25 cellular contexts compared by ENCODE assay signal in genomic region chr1:8358241-8358896, GRCh38. TPM values are rescaled to one million over a fixed set of nuclear protein-coding genes. Genes with fewer than 3 reads are reported as not detected.
DNase-seq lines count a peak whose midpoint lies in the region; ATAC-seq, FAIRE-seq and TF ChIP-seq lines count a peak whose summit lies in the region.
"Had no signal": no experiment of that assay in that cellular context is flagged by ENCODE, and none has a peak within 500 bp of the region (broad histone marks: within the 10 kb centered on the region; RNA-seq: fewer than 3 reads in every experiment).

No MANE protein-coding gene starts in this region.

- H3K23ac ChIP-seq in H9 (ENCODE audit: insufficient read length, low read depth, low read length): no peak overlapping the region

- FAIRE-seq in astrocyte (lab: Jason Lieb, UNC): no peak
- FAIRE-seq: GM19239 had no signal

- no peak overlapping the region for H3T11ph ChIP-seq in H9 (ENCODE audit: low read length)

- H3K9me3 Mint-ChIP-seq in H9 (no peaks in the 10 kb centered on the region), astrocyte (ENCODE audit: unreplicated experiment) (peaks cover 2% of the 10 kb centered on the region)
- H3K9me3 Mint-ChIP-seq: activated naive CD8-positive, alpha-beta T cell treated with anti-CD3 and anti-CD28 coated beads for 36 hours; activated T-helper 17 cell treated with anti-CD3 and anti-CD28 coated beads, Interleukin-2, amount 50 U/mL, for 72 hours; IgD-negative memory B cell; neural crest cell; stimulated activated naive CD8-positive, alpha-beta T cell treated with anti-CD3 and anti-CD28 coated beads, Interleukin-15, amount 100 ng/mL, for 72 hours had no signal

- no peak overlapping the region for H3K18ac ChIP-seq in H9 (ENCODE audit: insufficient read length, low read depth, low read length)

- H2BK5ac ChIP-seq in H9 (ENCODE audit: insufficient read length, low read length): no peak overlapping the region

- no peak overlapping the region for H4K91ac ChIP-seq in H9 (ENCODE audit: insufficient read length, low read depth, low read length)

- H2BK12ac ChIP-seq in H9 (ENCODE audit: insufficient read length, low read depth, low read length): no peak overlapping the region

- peaks cover 22% of the 10 kb centered on the region for H3K36me3 ChIP-seq in astrocyte (ENCODE audit: insufficient read depth, low read length)
- H3K36me3 ChIP-seq in right atrium auricular region: peaks cover 100% of the 10 kb centered on the region
- peaks cover 11 to 100% of the 10 kb centered on the region in 2 donors for H3K36me3 ChIP-seq in gastrocnemius medialis

- peaks cover 50 to 80% (median 75%) of the 10 kb centered on the region in 3 experiments; a peak in 6 of 7 replicates for H3K36me3 Mint-ChIP-seq in H9 (ENCODE audit: insufficient read depth in 1 of 3, low read depth in 3 of 3)
- peaks cover 27% of the 10 kb centered on the region for H3K36me3 Mint-ChIP-seq in astrocyte (ENCODE audit: low read depth, unreplicated experiment)
- H3K36me3 Mint-ChIP-seq: IgD-negative memory B cell had no signal

- H3K14ac ChIP-seq in H9 (ENCODE audit: insufficient read depth, low read length): no peak overlapping the region

- no peaks in the 10 kb centered on the region; the same call in none of the 2 replicates for H3K27me3 Mint-ChIP-seq in H9 (ENCODE audit: low read depth)
- no peaks in the 10 kb centered on the region for H3K27me3 Mint-ChIP-seq in astrocyte (ENCODE audit: low read depth, unreplicated experiment)
- H3K27me3 Mint-ChIP-seq: activated naive CD8-positive, alpha-beta T cell treated with anti-CD3 and anti-CD28 coated beads for 36 hours; activated T-helper 17 cell treated with anti-CD3 and anti-CD28 coated beads, Interleukin-2, amount 50 U/mL, for 72 hours; IgD-negative memory B cell; stimulated activated naive CD8-positive, alpha-beta T cell treated with anti-CD3 and anti-CD28 coated beads, Interleukin-15, amount 100 ng/mL, for 72 hours had no signal

- H3K79me1 ChIP-seq in H9 (ENCODE audit: insufficient read depth, low read depth, low read length, poor library complexity, severe bottlenecking): no peaks in the 10 kb centered on the region

- H2BK15ac ChIP-seq in H9 (ENCODE audit: low read depth, low read length): no peak overlapping the region

- no CpG with 5 or more reads among the region's 46 CpGs for WGBS in H9 (ENCODE audit: extremely low coverage, insufficient read length, low lambda C conversion rate)

- peaks cover 0 to 6% of the 10 kb centered on the region in 2 experiments; a peak in 1 of 4 replicates for H3K4me1 Mint-ChIP-seq in H9
- H3K4me1 Mint-ChIP-seq in astrocyte (ENCODE audit: low read depth, unreplicated experiment): peaks cover under 1% of the 10 kb centered on the region
- H3K4me1 Mint-ChIP-seq: activated naive CD8-positive, alpha-beta T cell treated with anti-CD3 and anti-CD28 coated beads for 36 hours; stimulated activated naive CD8-positive, alpha-beta T cell treated with anti-CD3 and anti-CD28 coated beads, Interleukin-15, amount 100 ng/mL, for 72 hours had no signal

- H3K4me2 ChIP-seq in H9 (ENCODE audit: insufficient read depth, insufficient read length, low read length): no peak overlapping the region
- H3K4me2 ChIP-seq in astrocyte (ENCODE audit: low read length): no peak overlapping the region
- H3K4me2 ChIP-seq: BLaER1 treated with 17β-estradiol and CSF1 and Interleukin-3, amounts not matched to agents 10 nM and 100 nM had no signal

- no peak for TF ChIP-seq CTCF in H9 (conservative IDR thresholded peaks at IDR 0.05)
- no peak for TF ChIP-seq CTCF in astrocyte (IDR thresholded peaks at IDR 0.05; ENCODE audit: insufficient read depth, low read depth, low read length)
- no peak for TF ChIP-seq CTCF in right atrium auricular region (IDR thresholded peaks at IDR 0.05)
- no peak for TF ChIP-seq CTCF in gastrocnemius medialis (IDR thresholded peaks at IDR 0.05 in 4 of 5, conservative IDR thresholded peaks at IDR 0.05 in 1 of 5)

- no peak overlapping the region for H4K5ac ChIP-seq in H9 (ENCODE audit: insufficient read length, low read depth, low read length)

- H3K27ac ChIP-seq in H9 (ENCODE audit: insufficient read length, low read depth, low read length) (no peak overlapping the region), astrocyte (ENCODE audit: low read depth, low read length) (no peak overlapping the region), right atrium auricular region (peak overlapping the region; percentile 56 to 69), gastrocnemius medialis (peak overlapping the region; percentile 44 to 95 (median 74))

- H2BK120ac ChIP-seq in H9 (ENCODE audit: low read depth, low read length, poor library complexity, severe bottlenecking): no peak overlapping the region

- H3K27me3 ChIP-seq in H9 (ENCODE audit: insufficient read depth, low read length): no peaks in the 10 kb centered on the region
- H3K27me3 ChIP-seq in astrocyte (ENCODE audit: insufficient read depth, low read length): no peaks in the 10 kb centered on the region
- H3K27me3 ChIP-seq in right atrium auricular region: no peaks in the 10 kb centered on the region
- no peaks in the 10 kb centered on the region for H3K27me3 ChIP-seq in gastrocnemius medialis
- H3K27me3 ChIP-seq: BLaER1 treated with 17β-estradiol and CSF1 and Interleukin-3, amounts not matched to agents 10 nM and 100 nM; tibial artery had no signal

- H3K27ac Mint-ChIP-seq in H9 (peak overlapping the region; percentile 56 to 77 (median 68); a peak in 3 of 7 replicates), astrocyte (ENCODE audit: unreplicated experiment) (peak overlapping the region; percentile 53)
- H3K27ac Mint-ChIP-seq: activated naive CD8-positive, alpha-beta T cell treated with anti-CD3 and anti-CD28 coated beads for 36 hours; activated T-helper 17 cell treated with anti-CD3 and anti-CD28 coated beads, Interleukin-2, amount 50 U/mL, for 72 hours had no signal

- H3K23me2 ChIP-seq in H9 (ENCODE audit: insufficient read length, low read depth, low read length, poor library complexity, severe bottlenecking): no peaks in the 10 kb centered on the region

- no peak overlapping the region for H2AFZ ChIP-seq in H9 (ENCODE audit: low read length)
- no peak overlapping the region for H2AFZ ChIP-seq in astrocyte (ENCODE audit: low read depth, low read length)

- in situ Hi-C loops in gastrocnemius medialis (cut with MboI; ENCODE audit: low sequenced_read_pairs in 4 of 4): no loop called here

- no peaks in the 10 kb centered on the region for H3K79me2 ChIP-seq in H9 (ENCODE audit: insufficient read depth, low read length)
- no peaks in the 10 kb centered on the region for H3K79me2 ChIP-seq in astrocyte (ENCODE audit: insufficient read depth, low read length)

- no peak for ATAC-seq in gastrocnemius medialis
- no peak for ATAC-seq in GM19351 (IDR thresholded peaks at IDR 0.05; ENCODE audit: unreplicated experiment)
- ATAC-seq: activated T-helper 17 cell treated with anti-CD3 and anti-CD28 coated beads, Interleukin-2, amount 50 U/mL, for 72 hours; stimulated activated naive CD8-positive, alpha-beta T cell treated with anti-CD3 and anti-CD28 coated beads, Interleukin-15, amount 100 ng/mL, for 72 hours had no signal

- H3K9ac ChIP-seq in H9 (ENCODE audit: extremely low read depth, insufficient read length, low read length) (no peak overlapping the region), astrocyte (ENCODE audit: low read length) (no peak overlapping the region)
- H3K9ac ChIP-seq: BLaER1 treated with 17β-estradiol and CSF1 and Interleukin-3, amounts not matched to agents 10 nM and 100 nM had no signal

- H3K56ac ChIP-seq in H9 (ENCODE audit: insufficient read length, low read depth, low read length): no peak overlapping the region

- no peak overlapping the region for H2AK5ac ChIP-seq in H9 (ENCODE audit: insufficient read length, low read length)

- H3K4me3 Mint-ChIP-seq in H9 (no peak overlapping the region), astrocyte (ENCODE audit: unreplicated experiment) (no peak overlapping the region)
- H3K4me3 Mint-ChIP-seq: activated naive CD8-positive, alpha-beta T cell treated with anti-CD3 and anti-CD28 coated beads for 36 hours; activated T-helper 17 cell treated with anti-CD3 and anti-CD28 coated beads, Interleukin-2, amount 50 U/mL, for 72 hours; IgD-negative memory B cell; stimulated activated naive CD8-positive, alpha-beta T cell treated with anti-CD3 and anti-CD28 coated beads, Interleukin-15, amount 100 ng/mL, for 72 hours had no signal

- intact Hi-C loops in gastrocnemius medialis (cut with DNase I; ENCODE audit: low total_unique reads): no loop called here

- no peak overlapping the region for H3K4ac ChIP-seq in H9 (ENCODE audit: low read depth, low read length)

- peaks cover 3% of the 10 kb centered on the region for H4K20me1 ChIP-seq in H9 (ENCODE audit: control insufficient read depth, insufficient read depth, insufficient read length)
- H4K20me1 ChIP-seq in astrocyte (ENCODE audit: insufficient read depth, low read length): peaks cover 28% of the 10 kb centered on the region

- H3K9me3 ChIP-seq in H9 (ENCODE audit: control insufficient read depth, low read depth, low read length): no peaks in the 10 kb centered on the region
- no peaks in the 10 kb centered on the region for H3K9me3 ChIP-seq in astrocyte (ENCODE audit: insufficient read depth, low read depth, low read length)
- H3K9me3 ChIP-seq in right atrium auricular region: no peaks in the 10 kb centered on the region
- no peaks in the 10 kb centered on the region for H3K9me3 ChIP-seq in gastrocnemius medialis
- H3K9me3 ChIP-seq: BLaER1 treated with 17β-estradiol and CSF1 and Interleukin-3, amounts not matched to agents 10 nM and 100 nM; HAP-1; tibial artery had no signal

- no peak for DNase-seq in H9
- no peak for DNase-seq in astrocyte (ENCODE audit: low read depth)
- no peak for DNase-seq in right atrium auricular region (ENCODE audit: low spot score)
- no peak for DNase-seq in gastrocnemius medialis
- DNase-seq in stimulated activated CD4-positive, alpha-beta T cell treated with anti-CD3 and anti-CD28 coated beads, Interleukin-2, amount 100 ng/mL, for 24 hours: no peak
- DNase-seq in nucleus accumbens (lab: John Stamatoyannopoulos, UW): no peak
- DNase-seq: activated CD4-positive, alpha-beta T cell treated with anti-CD3 and anti-CD28 coated beads, Interleukin-2, amount 50 U/mL, for 48 hours; activated CD8-positive, alpha-beta memory T cell treated with anti-CD3 and anti-CD28 coated beads, Interleukin-2, amount 50 U/mL, for 48 hours; activated naive CD8-positive, alpha-beta T cell treated with anti-CD3 and anti-CD28 coated beads for 36 hours; central memory CD4-positive, alpha-beta T cell; head of caudate nucleus; NCI-H1105; NCI-H1930; NCI-H524 treated with DMSO at 0.1 percent for 48 hours; PC-3; SHP77; stimulated activated naive CD8-positive, alpha-beta T cell treated with anti-CD3 and anti-CD28 coated beads, Interleukin-15, amount 100 ng/mL, for 72 hours had no signal

- no peak for TF ChIP-seq POLR2A in gastrocnemius medialis (IDR thresholded peaks at IDR 0.05)

- H3K4me3 ChIP-seq in astrocyte (ENCODE audit: insufficient read depth, low read depth, low read length) (no peak overlapping the region), right atrium auricular region (no peak overlapping the region), gastrocnemius medialis (no peak overlapping the region)
- H3K4me3 ChIP-seq: BLaER1 treated with 17β-estradiol and CSF1 and Interleukin-3, amounts not matched to agents 10 nM and 100 nM; HAP-1; tibial artery had no signal

- H4K8ac ChIP-seq in H9 (replicated peaks; ENCODE audit: insufficient read length, low read depth, low read length): no peak overlapping the region

- H3K4me1 ChIP-seq in H9 (ENCODE audit: insufficient read depth, low read length) (no peaks in the 10 kb centered on the region), astrocyte (ENCODE audit: insufficient read depth, low read length) (no peaks in the 10 kb centered on the region), right atrium auricular region (peaks cover 2 to 54% of the 10 kb centered on the region in 2 donors), gastrocnemius medialis (peaks cover 30 to 38% of the 10 kb centered on the region in 2 donors)
- H3K4me1 ChIP-seq: HAP-1 had no signal

- no peak overlapping the region for H2BK20ac ChIP-seq in H9 (ENCODE audit: low read depth, low read length, poor library complexity, severe bottlenecking)

RNA-seq across cellular contexts. Expression of gene SLC45A1, which starts 40.5 kb away (rescaled TPM):
- total RNA-seq in H9 (2021) (0.63 and 1.1 TPM in 2 replicates), astrocyte (0.95 and 1.0 TPM in 2 replicates), right atrium auricular region (1 to 10 TPM; 1.0 to 3.0 TPM), gastrocnemius medialis (1 to 10 TPM in 1 of 4 donors, under 1 TPM in 3; 0.56 to 2.9 (median 0.68) TPM)

Comparison
In these comparisons a context has a peak if more than half of its experiments do, and no peak if none do; other contexts are left out.
1. H3K27ac ChIP-seq: peak in right atrium auricular region (2 of 2) and gastrocnemius medialis (4 of 4); none in H9 (single experiment) and astrocyte (single experiment).